Comparison of ENCODE assay signal across 8 cellular contexts in genomic region chr11:24153337-24153736, GRCh38.
"Had no signal": no experiment of that assay in that cellular context is flagged by ENCODE, and none has a peak within 500 bp of the region (broad histone marks: within the 10 kb centered on the region; RNA-seq: fewer than 3 reads in every experiment).

No MANE protein-coding gene starts in this region.

- ATAC-seq: GM23338, K562 had no signal

- H3K9me3 Mint-ChIP-seq: GM23338, H9 had no signal

- FAIRE-seq: H1, H54, HTR-8/SVneo, K562 had no signal

- DNase-seq: H9, HCEC 1CT, KG1 had no signal

- H2AFZ ChIP-seq: GM23338 had no signal

- H3K4me3 ChIP-seq: GM23338, K562 had no signal

- H3K4me2 ChIP-seq: GM23338 had no signal

- H3K27ac Mint-ChIP-seq: GM23338, H9 had no signal
